Comparison of ENCODE assay signal across 8 cellular contexts in the genomic region with DNA sequence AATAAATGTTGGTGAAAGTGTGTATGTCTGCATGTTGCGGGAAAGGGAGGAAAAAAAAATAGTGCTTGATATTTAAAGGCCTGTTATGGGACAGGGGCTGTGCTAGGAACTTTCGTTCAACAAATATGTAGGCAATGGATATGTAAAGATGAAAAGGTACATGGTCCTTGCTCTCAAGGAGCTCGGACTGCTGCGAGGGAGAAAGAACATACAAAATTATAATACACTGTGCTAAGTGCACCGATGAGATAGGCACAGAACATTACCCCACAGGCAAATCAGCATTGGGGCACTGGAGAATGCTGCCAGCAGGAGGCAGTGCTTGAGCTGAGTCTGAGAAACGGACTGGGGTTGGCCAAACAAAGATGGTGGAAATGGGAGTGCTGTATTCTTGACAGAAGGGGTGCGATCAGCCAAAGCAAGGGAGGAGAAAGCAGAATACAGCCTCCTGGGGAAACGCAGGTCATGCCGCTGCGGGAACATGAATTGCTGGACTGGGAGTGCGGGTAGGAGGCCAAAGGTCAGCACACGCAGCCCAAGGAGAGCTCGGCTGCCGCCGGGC. TPM values are rescaled to one million over a fixed set of nuclear protein-coding genes. Genes with fewer than 3 reads are reported as not detected.
DNase-seq lines count a peak whose midpoint lies in the region; ATAC-seq, FAIRE-seq and TF ChIP-seq lines count a peak whose summit lies in the region.

No MANE protein-coding gene starts in this region.

- no TSS peak for BruUV-seq in HepG2 (replicated peaks; lab: Mats Ljungman, UMichigan)

- TF ChIP-seq CTCF in HepG2 (CRISPR knock-in tag; IDR thresholded peaks at IDR 0.05): peak; percentile 86

- peaks cover 37% of the 10 kb centered on the region for H3K36me3 Mint-ChIP-seq in activated CD4-positive, alpha-beta T cell treated with anti-CD3 and anti-CD28 coated beads, Interleukin-2, amount 10 ng/mL, durations not matched to agents 24 days and 14 days (ENCODE audit: low read depth)

- H4K20me1 ChIP-seq in HepG2 (ENCODE audit: insufficient read depth, low read length): no peaks in the 10 kb centered on the region

- TF ChIP-seq EP300 in HepG2 (IDR thresholded peaks at IDR 0.05; ENCODE audit: low read depth in 2 of 2, low read length in 2 of 2) (no peak), HepG2 (CRISPR knock-in tag; IDR thresholded peaks at IDR 0.05; ENCODE audit: borderline replicate concordance) (no peak)

- H3K4me3 ChIP-seq in HepG2 (replicated peaks in 1 of 3; ENCODE audit: insufficient read depth in 1 of 3, low read depth in 2 of 3, low read length in 3 of 3): peak overlapping the region; percentile 63 to 88 (median 66)

- H3K9ac ChIP-seq in HepG2 (ENCODE audit: insufficient read depth, low read depth, low read length): peak overlapping the region; percentile 82

- no peak overlapping the region for H2AFZ ChIP-seq in HepG2 (ENCODE audit: low read length)

- no peak for TF ChIP-seq POLR2A in HepG2 (IDR thresholded peaks at IDR 0.05; ENCODE audit: insufficient read depth in 1 of 2, low read depth in 2 of 2, low read length in 2 of 2)

- H3K36me3 ChIP-seq in HepG2 (replicated peaks in 1 of 2; ENCODE audit: control insufficient read depth in 1 of 2, insufficient read depth in 2 of 2, low read length in 2 of 2): peaks cover 1 to 13% of the 10 kb centered on the region in 2 experiments; a peak in 4 of 5 replicates

- intact Hi-C loops in activated CD4-positive, alpha-beta T cell treated with anti-CD3 and anti-CD28 coated beads, Interleukin-2, amount 10 ng/mL, durations not matched to agents 24 days and 14 days (cut with micrococcal nuclease): loop anchor here (1.0 to 5.0 kb wide), 9 partner anchors 56 to 548 kb away; a partner anchor contains a TSS
- intact Hi-C loops in HepG2 (cut with micrococcal nuclease; ENCODE audit: unreplicated experiment): loop anchor here (5.0 kb wide), 1 partner anchor 258 kb away; no protein-coding TSS in a partner anchor

- FAIRE-seq in HepG2 (lab: Jason Lieb, UNC): peak; percentile 60

- no peak for TF ChIP-seq RAD21 in HepG2 (CRISPR knock-in tag; IDR thresholded peaks at IDR 0.05)

- H3K79me2 ChIP-seq in HepG2 (ENCODE audit: insufficient read depth, low read length): peaks cover 13% of the 10 kb centered on the region

- peak overlapping the region; percentile 96 for H3K4me2 ChIP-seq in HepG2 (ENCODE audit: low read depth, low read length)

- DNase-seq in AG08395 (ENCODE audit: low spot score) (peak; percentile 85), NCI-H345 (lab: John Stamatoyannopoulos, UW) (peak; percentile 62), dermis microvascular lymphatic vessel endothelial cell (ENCODE audit: low read depth in 2 of 2) (peak; percentile 75 to 85), HepG2 (ENCODE audit: low spot score) (peak; percentile 62)
- peak; percentile 94 for DNase-seq in activated CD4-positive, alpha-beta T cell treated with anti-CD3 and anti-CD28 coated beads, Interleukin-2, amount 10 ng/mL, durations not matched to agents 24 days and 14 days
- DNase-seq in stimulated activated CD4-positive, alpha-beta T cell treated with anti-CD3 and anti-CD28 coated beads, Interleukin-4, amount 100 ng/mL, for 1 hour: peak; percentile 82

- 9% methylated on average over 10 of the region's 15 CpGs for WGBS in HepG2 (ENCODE audit: low lambda C conversion rate)

- no peaks in the 10 kb centered on the region for H3K27me3 ChIP-seq in HepG2 (ENCODE audit: control insufficient read depth in 1 of 2, insufficient read depth in 2 of 2, low read length in 2 of 2)

- ATAC-seq in GM18867 (IDR thresholded peaks at IDR 0.05; ENCODE audit: unreplicated experiment) (peak; percentile 66), HG03108 (IDR thresholded peaks at IDR 0.05; ENCODE audit: unreplicated experiment) (peak; percentile 57), HepG2 (peak; percentile 80)

- peak overlapping the region; percentile 89 for H3K4me3 Mint-ChIP-seq in activated CD4-positive, alpha-beta T cell treated with anti-CD3 and anti-CD28 coated beads, Interleukin-2, amount 10 ng/mL, durations not matched to agents 24 days and 14 days

- no peaks in the 10 kb centered on the region for H3K27me3 Mint-ChIP-seq in activated CD4-positive, alpha-beta T cell treated with anti-CD3 and anti-CD28 coated beads, Interleukin-2, amount 10 ng/mL, durations not matched to agents 24 days and 14 days

- in situ Hi-C loops in HepG2 (cut with HindIII; ENCODE audit: extremely low pct_ligation_motif_present, low pct_unique_long_range_greater_than_20kb): loop anchor here (10.0 kb wide), 1 partner anchor 466 kb away; a partner anchor contains a TSS

- peak overlapping the region; percentile 94 for H3K27ac Mint-ChIP-seq in activated CD4-positive, alpha-beta T cell treated with anti-CD3 and anti-CD28 coated beads, Interleukin-2, amount 10 ng/mL, durations not matched to agents 24 days and 14 days

- POLR2A ChIA-PET in HepG2 (lab: Yijun Ruan, JAX): interaction anchor here (1.0 to 2.4 kb wide), 10 partner anchors 8 to 471 kb away, joined by 3 to 21 read pairs (median 8); a partner anchor contains a TSS

- peaks cover 33% of the 10 kb centered on the region for H3K4me1 ChIP-seq in HepG2 (ENCODE audit: insufficient read depth, low read length)

- CTCF ChIA-PET in HepG2 (lab: Yijun Ruan, JAX; ENCODE audit: low intra/inter-chr PET ratio, low total read pairs): interaction anchor here (2.2 kb wide), 1 partner anchor 161 kb away, joined by 7 read pairs; no protein-coding TSS in a partner anchor

- no peaks in the 10 kb centered on the region for H3K9me3 Mint-ChIP-seq in activated CD4-positive, alpha-beta T cell treated with anti-CD3 and anti-CD28 coated beads, Interleukin-2, amount 10 ng/mL, durations not matched to agents 24 days and 14 days

- H3K4me1 Mint-ChIP-seq in activated CD4-positive, alpha-beta T cell treated with anti-CD3 and anti-CD28 coated beads, Interleukin-2, amount 10 ng/mL, durations not matched to agents 24 days and 14 days: peaks cover 40% of the 10 kb centered on the region

- no peaks in the 10 kb centered on the region for H3K9me3 ChIP-seq in HepG2 (ENCODE audit: low read length)

- peak overlapping the region; percentile 63 for H3K27ac ChIP-seq in HepG2 (ENCODE audit: extremely low read length, insufficient read depth, low read length)

RNA-seq across cellular contexts. Expression of a gene that starts 0.6 kb away (rescaled TPM):
- 23.6 and 30.8 TPM in 2 replicates for total RNA-seq in activated CD4-positive, alpha-beta T cell treated with anti-CD3 and anti-CD28 coated beads, Interleukin-2, amount 10 ng/mL, durations not matched to agents 24 days and 14 days
- total RNA-seq in dermis microvascular lymphatic vessel endothelial cell (10.1 and 12.6 TPM in 2 replicates), HepG2 (2016; rRNA removed; fragmentation: Illumina TruSeq; extraction: Trizol) (24.0 and 25.5 TPM in 2 replicates)
- total RNA-seq in HepG2 (2016; cell fraction: cytosol; rRNA removed; fragmentation: Illumina TruSeq; extraction: Trizol; ENCODE audit: low read depth): 30.8 and 39.8 TPM in 2 replicates
- total RNA-seq in HepG2 (2016; cell fraction: insoluble cytoplasmic fraction; rRNA removed; fragmentation: Illumina TruSeq; extraction: Trizol): 25.7 and 25.9 TPM in 2 replicates
- 36.4 and 42.2 TPM in 2 replicates for total RNA-seq in HepG2 (2016; cell fraction: membrane; rRNA removed; fragmentation: Illumina TruSeq; extraction: Trizol)
- total RNA-seq in HepG2 (2016; cell fraction: nucleus; rRNA removed; fragmentation: Illumina TruSeq; extraction: Trizol): 13.1 and 15.9 TPM in 2 replicates
- polyA plus RNA-seq in HepG2 (2011; rRNA removed): 26.3 and 31.7 TPM in 2 replicates
- polyA plus RNA-seq in HepG2 (2011; cell fraction: cytosol; rRNA removed): 23.2 and 25.9 TPM in 2 replicates
- polyA plus RNA-seq in HepG2 (2011; cell fraction: nucleus; rRNA removed): 12.8 and 15.4 TPM in 2 replicates
- polyA plus RNA-seq in HepG2 (2012): 17.2 and 19.2 TPM in 2 replicates
- 44.3 and 51.0 TPM in 2 replicates for polyA plus RNA-seq in HepG2 (2016; cell fraction: cytosol; fragmentation: Illumina TruSeq; extraction: Trizol; ENCODE audit: low read depth)
- polyA plus RNA-seq in HepG2 (2016; cell fraction: insoluble cytoplasmic fraction; fragmentation: Illumina TruSeq; extraction: Trizol; ENCODE audit: low read depth): 28.8 and 33.4 TPM in 2 replicates
- 35.5 and 38.7 TPM in 2 replicates for polyA plus RNA-seq in HepG2 (2016; cell fraction: membrane; fragmentation: Illumina TruSeq; extraction: Trizol; ENCODE audit: low read depth)
- 22.3 and 28.3 TPM in 2 replicates for polyA plus RNA-seq in HepG2 (2016; cell fraction: nucleus; fragmentation: Illumina TruSeq; extraction: Trizol; ENCODE audit: insufficient read depth, low read depth)
- polyA minus RNA-seq in HepG2 (2011; rRNA and poly(A)+ RNA removed; ENCODE audit: low replicate concordance): 27.9 and 55.6 TPM in 2 replicates
- 4.3 and 8.2 TPM in 2 replicates for polyA minus RNA-seq in HepG2 (2011; cell fraction: cytosol; rRNA and poly(A)+ RNA removed)
- 32.2 TPM in 2 replicates for polyA minus RNA-seq in HepG2 (2011; cell fraction: nucleus; rRNA and poly(A)+ RNA removed)

RNA-seq across cellular contexts. Expression of a gene that starts 24.8 kb away (rescaled TPM):
- 23.9 and 26.4 TPM in 2 replicates for total RNA-seq in activated CD4-positive, alpha-beta T cell treated with anti-CD3 and anti-CD28 coated beads, Interleukin-2, amount 10 ng/mL, durations not matched to agents 24 days and 14 days
- 22.6 and 24.1 TPM in 2 replicates for total RNA-seq in dermis microvascular lymphatic vessel endothelial cell
- total RNA-seq in HepG2 (2016; rRNA removed; fragmentation: Illumina TruSeq; extraction: Trizol): 45.9 and 71.7 TPM in 2 replicates
- 9.0 and 12.2 TPM in 2 replicates for total RNA-seq in HepG2 (2016; cell fraction: cytosol; rRNA removed; fragmentation: Illumina TruSeq; extraction: Trizol; ENCODE audit: low read depth)
- 48.3 and 73.9 TPM in 2 replicates for total RNA-seq in HepG2 (2016; cell fraction: insoluble cytoplasmic fraction; rRNA removed; fragmentation: Illumina TruSeq; extraction: Trizol)
- 17.5 and 17.8 TPM in 2 replicates for total RNA-seq in HepG2 (2016; cell fraction: membrane; rRNA removed; fragmentation: Illumina TruSeq; extraction: Trizol)
- 16.0 and 16.2 TPM in 2 replicates for total RNA-seq in HepG2 (2016; cell fraction: nucleus; rRNA removed; fragmentation: Illumina TruSeq; extraction: Trizol)
- 20.3 and 22.2 TPM in 2 replicates for polyA plus RNA-seq in HepG2 (2011; rRNA removed)
- polyA plus RNA-seq in HepG2 (2011; cell fraction: cytosol; rRNA removed): 18.3 and 26.0 TPM in 2 replicates
- polyA plus RNA-seq in HepG2 (2011; cell fraction: nucleus; rRNA removed): 2.8 and 4.1 TPM in 2 replicates
- 20.3 and 23.8 TPM in 2 replicates for polyA plus RNA-seq in HepG2 (2012)
- polyA plus RNA-seq in HepG2 (2016; cell fraction: cytosol; fragmentation: Illumina TruSeq; extraction: Trizol; ENCODE audit: low read depth): 7.3 and 8.8 TPM in 2 replicates
- polyA plus RNA-seq in HepG2 (2016; cell fraction: insoluble cytoplasmic fraction; fragmentation: Illumina TruSeq; extraction: Trizol; ENCODE audit: low read depth): 67.2 and 70.6 TPM in 2 replicates
- 12.0 and 12.7 TPM in 2 replicates for polyA plus RNA-seq in HepG2 (2016; cell fraction: membrane; fragmentation: Illumina TruSeq; extraction: Trizol; ENCODE audit: low read depth)
- 23.3 and 25.8 TPM in 2 replicates for polyA plus RNA-seq in HepG2 (2016; cell fraction: nucleus; fragmentation: Illumina TruSeq; extraction: Trizol; ENCODE audit: insufficient read depth, low read depth)
- 5.7 and 6.7 TPM in 2 replicates for polyA minus RNA-seq in HepG2 (2011; rRNA and poly(A)+ RNA removed; ENCODE audit: low replicate concordance)
- 11.7 and 12.0 TPM in 2 replicates for polyA minus RNA-seq in HepG2 (2011; cell fraction: cytosol; rRNA and poly(A)+ RNA removed)
- 6.4 and 6.8 TPM in 2 replicates for polyA minus RNA-seq in HepG2 (2011; cell fraction: nucleus; rRNA and poly(A)+ RNA removed)

RNA-seq across cellular contexts. Expression of a gene that starts 56.3 kb away (rescaled TPM):
- 61.7 and 62.7 TPM in 2 replicates for total RNA-seq in activated CD4-positive, alpha-beta T cell treated with anti-CD3 and anti-CD28 coated beads, Interleukin-2, amount 10 ng/mL, durations not matched to agents 24 days and 14 days
- total RNA-seq in dermis microvascular lymphatic vessel endothelial cell (94.2 and 100 TPM in 2 replicates), HepG2 (2016; rRNA removed; fragmentation: Illumina TruSeq; extraction: Trizol) (53.9 and 73.8 TPM in 2 replicates)
- total RNA-seq in HepG2 (2016; cell fraction: cytosol; rRNA removed; fragmentation: Illumina TruSeq; extraction: Trizol; ENCODE audit: low read depth): 13.6 and 15.2 TPM in 2 replicates
- total RNA-seq in HepG2 (2016; cell fraction: insoluble cytoplasmic fraction; rRNA removed; fragmentation: Illumina TruSeq; extraction: Trizol): 53.8 and 73.4 TPM in 2 replicates
- total RNA-seq in HepG2 (2016; cell fraction: membrane; rRNA removed; fragmentation: Illumina TruSeq; extraction: Trizol): 46.1 and 47.0 TPM in 2 replicates
- 30.5 and 36.6 TPM in 2 replicates for total RNA-seq in HepG2 (2016; cell fraction: nucleus; rRNA removed; fragmentation: Illumina TruSeq; extraction: Trizol)
- 29.3 and 32.1 TPM in 2 replicates for polyA plus RNA-seq in HepG2 (2011; rRNA removed)
- polyA plus RNA-seq in HepG2 (2011; cell fraction: cytosol; rRNA removed): 15.5 and 22.7 TPM in 2 replicates
- polyA plus RNA-seq in HepG2 (2011; cell fraction: nucleus; rRNA removed): 16.1 and 16.9 TPM in 2 replicates
- polyA plus RNA-seq in HepG2 (2012): 29.1 and 30.1 TPM in 2 replicates
- polyA plus RNA-seq in HepG2 (2016; cell fraction: cytosol; fragmentation: Illumina TruSeq; extraction: Trizol; ENCODE audit: low read depth): 8.4 and 9.7 TPM in 2 replicates
- polyA plus RNA-seq in HepG2 (2016; cell fraction: insoluble cytoplasmic fraction; fragmentation: Illumina TruSeq; extraction: Trizol; ENCODE audit: low read depth): 64.4 and 68.4 TPM in 2 replicates
- polyA plus RNA-seq in HepG2 (2016; cell fraction: membrane; fragmentation: Illumina TruSeq; extraction: Trizol; ENCODE audit: low read depth): 26.9 and 28.8 TPM in 2 replicates
- polyA plus RNA-seq in HepG2 (2016; cell fraction: nucleus; fragmentation: Illumina TruSeq; extraction: Trizol; ENCODE audit: insufficient read depth, low read depth): 37.4 and 40.1 TPM in 2 replicates
- 24.0 and 76.6 TPM in 2 replicates for polyA minus RNA-seq in HepG2 (2011; rRNA and poly(A)+ RNA removed; ENCODE audit: low replicate concordance)
- polyA minus RNA-seq in HepG2 (2011; cell fraction: cytosol; rRNA and poly(A)+ RNA removed): 36.8 and 38.1 TPM in 2 replicates
- 38.5 and 46.7 TPM in 2 replicates for polyA minus RNA-seq in HepG2 (2011; cell fraction: nucleus; rRNA and poly(A)+ RNA removed)

RNA-seq across cellular contexts. Expression of a gene that starts 58.3 kb away (rescaled TPM):
- 29.3 and 32.1 TPM in 2 replicates for total RNA-seq in activated CD4-positive, alpha-beta T cell treated with anti-CD3 and anti-CD28 coated beads, Interleukin-2, amount 10 ng/mL, durations not matched to agents 24 days and 14 days
- under 0.01 TPM in 2 replicates for total RNA-seq in dermis microvascular lymphatic vessel endothelial cell
- total RNA-seq in HepG2 (2016; rRNA removed; fragmentation: Illumina TruSeq; extraction: Trizol): 13.3 and 14.1 TPM in 2 replicates
- total RNA-seq in HepG2 (2016; cell fraction: cytosol; rRNA removed; fragmentation: Illumina TruSeq; extraction: Trizol; ENCODE audit: low read depth): 18.1 and 20.2 TPM in 2 replicates
- total RNA-seq in HepG2 (2016; cell fraction: insoluble cytoplasmic fraction; rRNA removed; fragmentation: Illumina TruSeq; extraction: Trizol): 13.6 and 13.7 TPM in 2 replicates
- 29.6 and 30.6 TPM in 2 replicates for total RNA-seq in HepG2 (2016; cell fraction: membrane; rRNA removed; fragmentation: Illumina TruSeq; extraction: Trizol)
- total RNA-seq in HepG2 (2016; cell fraction: nucleus; rRNA removed; fragmentation: Illumina TruSeq; extraction: Trizol): 10.4 and 11.0 TPM in 2 replicates
- polyA plus RNA-seq in HepG2 (2011; rRNA removed): 12.9 and 15.7 TPM in 2 replicates
- 8.1 and 12.6 TPM in 2 replicates for polyA plus RNA-seq in HepG2 (2011; cell fraction: cytosol; rRNA removed)
- 11.2 and 12.7 TPM in 2 replicates for polyA plus RNA-seq in HepG2 (2011; cell fraction: nucleus; rRNA removed)
- polyA plus RNA-seq in HepG2 (2012): 11.2 and 11.8 TPM in 2 replicates
- polyA plus RNA-seq in HepG2 (2016; cell fraction: cytosol; fragmentation: Illumina TruSeq; extraction: Trizol; ENCODE audit: low read depth): 27.4 and 28.8 TPM in 2 replicates
- 11.1 and 15.6 TPM in 2 replicates for polyA plus RNA-seq in HepG2 (2016; cell fraction: insoluble cytoplasmic fraction; fragmentation: Illumina TruSeq; extraction: Trizol; ENCODE audit: low read depth)
- 34.5 and 36.2 TPM in 2 replicates for polyA plus RNA-seq in HepG2 (2016; cell fraction: membrane; fragmentation: Illumina TruSeq; extraction: Trizol; ENCODE audit: low read depth)
- polyA plus RNA-seq in HepG2 (2016; cell fraction: nucleus; fragmentation: Illumina TruSeq; extraction: Trizol; ENCODE audit: insufficient read depth, low read depth): 14.6 and 15.4 TPM in 2 replicates
- polyA minus RNA-seq in HepG2 (2011; rRNA and poly(A)+ RNA removed; ENCODE audit: low replicate concordance): 14.3 and 25.3 TPM in 2 replicates
- polyA minus RNA-seq in HepG2 (2011; cell fraction: cytosol; rRNA and poly(A)+ RNA removed): 12.7 and 18.6 TPM in 2 replicates
- polyA minus RNA-seq in HepG2 (2011; cell fraction: nucleus; rRNA and poly(A)+ RNA removed): 33.9 and 36.8 TPM in 2 replicates

Comparison
In these comparisons a context has a peak if more than half of its experiments do, and no peak if none do; other contexts are left out.
1. Peak in every context shown above with its lines: DNase-seq, ATAC-seq, H3K4me3 ChIP-seq and H3K27ac ChIP-seq.